12 cellular contexts compared by ENCODE assay signal in the genomic region with DNA sequence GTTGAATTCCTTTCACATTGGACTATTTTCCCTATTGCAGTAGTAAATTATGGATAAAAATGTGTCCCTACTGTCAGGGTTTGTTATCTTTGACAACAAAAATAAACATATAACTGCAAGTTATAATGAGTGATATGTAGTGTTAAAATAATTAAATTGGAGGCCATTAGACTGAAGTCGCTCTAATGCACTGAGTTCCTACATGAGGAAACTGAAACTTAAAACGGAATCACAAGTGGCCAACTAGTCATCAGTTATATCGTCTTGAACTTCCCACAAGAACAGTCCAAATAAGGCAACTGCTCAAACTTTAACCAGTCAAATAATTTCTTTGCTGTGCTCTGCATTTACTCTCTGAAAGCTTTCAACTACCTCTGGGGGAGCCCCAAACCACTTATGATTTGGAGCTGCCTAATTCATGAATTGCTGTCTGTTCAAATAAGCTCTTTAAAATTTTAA. TPM values are rescaled to one million over a fixed set of nuclear protein-coding genes. Genes with fewer than 3 reads are reported as not detected.
DNase-seq lines count a peak whose midpoint lies in the region; ATAC-seq and TF ChIP-seq lines count a peak whose summit lies in the region.
"Had no signal": no experiment of that assay in that cellular context is flagged by ENCODE, and none has a peak within 500 bp of the region (broad histone marks: within the 10 kb centered on the region; RNA-seq: fewer than 3 reads in every experiment).

No MANE protein-coding gene starts in this region.

- TF ChIP-seq CTCF in GM12865 (IDR thresholded peaks at IDR 0.05; ENCODE audit: insufficient read depth, low read depth, low read length, missing control alignments) (no peak), nephron progenitor cell (IDR thresholded peaks at IDR 0.05) (no peak), psoas muscle (IDR thresholded peaks at IDR 0.05) (no peak)

- WGBS in psoas muscle, 3 donors = 79 to 84% (median 80%) methylated on average over 3 of the region's 3 CpGs

- H3K27ac Mint-ChIP-seq in activated T-helper 1 cell treated with anti-CD3 and anti-CD28 coated beads, Interleukin-12 subunit alpha, Interleukin-12 subunit beta, Interleukin-2, Interleukin-4 antibody, amounts not matched to agents 30 ng/mL and 10 ng/mL and 1 ng/mL, durations not matched to agents 14 hours and 24 hours and 36 hours = peak overlapping the region; percentile 74
- H3K27ac Mint-ChIP-seq in nephron progenitor cell = peak overlapping the region; percentile 57

- H3K4me3 Mint-ChIP-seq in activated T-helper 1 cell treated with anti-CD3 and anti-CD28 coated beads, Interleukin-12 subunit alpha, Interleukin-12 subunit beta, Interleukin-2, Interleukin-4 antibody, amounts not matched to agents 30 ng/mL and 10 ng/mL and 1 ng/mL, durations not matched to agents 14 hours and 24 hours and 36 hours = peak overlapping the region; percentile 56
- H3K4me3 Mint-ChIP-seq in nephron progenitor cell = peak overlapping the region; percentile 50

- ATAC-seq in HG03469 (IDR thresholded peaks at IDR 0.05; ENCODE audit: unreplicated experiment) = peak; percentile 47
- no peak for ATAC-seq in psoas muscle
- ATAC-seq in GM21528 (IDR thresholded peaks at IDR 0.05; ENCODE audit: low FRiP score, unreplicated experiment) = no peak
- ATAC-seq: HCT116, left lobe of liver, Panc1 had no signal

- no peaks in the 10 kb centered on the region for H3K27me3 ChIP-seq in psoas muscle (ENCODE audit: insufficient read depth in 3 of 3, low read length in 2 of 3)

- H3K4me1 Mint-ChIP-seq in activated T-helper 1 cell treated with anti-CD3 and anti-CD28 coated beads, Interleukin-12 subunit alpha, Interleukin-12 subunit beta, Interleukin-2, Interleukin-4 antibody, amounts not matched to agents 30 ng/mL and 10 ng/mL and 1 ng/mL, durations not matched to agents 14 hours and 24 hours and 36 hours (ENCODE audit: low read depth) = peaks cover 45% of the 10 kb centered on the region
- peaks cover 34% of the 10 kb centered on the region for H3K4me1 Mint-ChIP-seq in nephron progenitor cell

- H3K27me3 Mint-ChIP-seq in activated T-helper 1 cell treated with anti-CD3 and anti-CD28 coated beads, Interleukin-12 subunit alpha, Interleukin-12 subunit beta, Interleukin-2, Interleukin-4 antibody, amounts not matched to agents 30 ng/mL and 10 ng/mL and 1 ng/mL, durations not matched to agents 14 hours and 24 hours and 36 hours (ENCODE audit: insufficient read depth) = no peaks in the 10 kb centered on the region
- peaks cover 9% of the 10 kb centered on the region for H3K27me3 Mint-ChIP-seq in nephron progenitor cell (ENCODE audit: low read depth, poor library complexity)

- peaks cover 9% of the 10 kb centered on the region for H3K4me1 ChIP-seq in psoas muscle

- H3K9me3 ChIP-seq in psoas muscle = no peaks in the 10 kb centered on the region

- no peaks in the 10 kb centered on the region for H3K9me3 Mint-ChIP-seq in activated T-helper 1 cell treated with anti-CD3 and anti-CD28 coated beads, Interleukin-12 subunit alpha, Interleukin-12 subunit beta, Interleukin-2, Interleukin-4 antibody, amounts not matched to agents 30 ng/mL and 10 ng/mL and 1 ng/mL, durations not matched to agents 14 hours and 24 hours and 36 hours
- H3K9me3 Mint-ChIP-seq in nephron progenitor cell = no peaks in the 10 kb centered on the region

- intact Hi-C loops in activated T-helper 1 cell treated with anti-CD3 and anti-CD28 coated beads, Interleukin-12 subunit alpha, Interleukin-12 subunit beta, Interleukin-2, Interleukin-4 antibody, amounts not matched to agents 30 ng/mL and 10 ng/mL and 1 ng/mL, durations not matched to agents 14 hours and 24 hours and 36 hours (cut with micrococcal nuclease) = no loop called here
- intact Hi-C loops in psoas muscle (cut with DNase I) = no loop called here

- H3K4me3 ChIP-seq in GM12865 (ENCODE audit: low read depth, low read length) (no peak overlapping the region), psoas muscle (no peak overlapping the region)

- DNase-seq in GM12865 (ENCODE audit: low read depth) = peak; percentile 23
- DNase-seq in activated T-helper 1 cell treated with anti-CD3 and anti-CD28 coated beads, Interleukin-12 subunit alpha, Interleukin-12 subunit beta, Interleukin-2, Interleukin-4 antibody, amounts not matched to agents 30 ng/mL and 10 ng/mL and 1 ng/mL, durations not matched to agents 14 hours and 24 hours and 36 hours (ENCODE audit: low spot score) = no peak
- no peak for DNase-seq in nephron progenitor cell
- no peak for DNase-seq in NCI-H1105 treated with DMSO at 0.1 percent for 48 hours (lab: John Stamatoyannopoulos, UW)
- no peak for DNase-seq in psoas muscle
- DNase-seq in mesenteric fat pad (ENCODE audit: low spot score) = no peak

- no peaks in the 10 kb centered on the region for H3K36me3 Mint-ChIP-seq in activated T-helper 1 cell treated with anti-CD3 and anti-CD28 coated beads, Interleukin-12 subunit alpha, Interleukin-12 subunit beta, Interleukin-2, Interleukin-4 antibody, amounts not matched to agents 30 ng/mL and 10 ng/mL and 1 ng/mL, durations not matched to agents 14 hours and 24 hours and 36 hours (ENCODE audit: low read depth)
- H3K36me3 Mint-ChIP-seq in nephron progenitor cell (ENCODE audit: low read depth) = peaks cover 13% of the 10 kb centered on the region

- H3K36me3 ChIP-seq in psoas muscle (ENCODE audit: insufficient read depth in 1 of 2, low read depth in 1 of 2) = no peaks in the 10 kb centered on the region

- H3K27ac ChIP-seq in psoas muscle = no peak overlapping the region

RNA-seq across cellular contexts. Expression of a gene that starts 2.1 kb away (rescaled TPM):
- total RNA-seq in activated T-helper 1 cell treated with anti-CD3 and anti-CD28 coated beads, Interleukin-12 subunit alpha, Interleukin-12 subunit beta, Interleukin-2, Interleukin-4 antibody, amounts not matched to agents 30 ng/mL and 10 ng/mL and 1 ng/mL, durations not matched to agents 14 hours and 24 hours and 36 hours = 7.9 and 9.5 TPM in 2 replicates
- 10 to 100 TPM in 1 of 4 donors, 1 to 10 TPM in 3; 7.7 to 11.5 (median 8.1) TPM for total RNA-seq in psoas muscle
- polyA plus RNA-seq in psoas muscle = 10 to 100 TPM in 1 of 3 donors, 1 to 10 TPM in 2; 3.1 to 14.2 (median 6.6) TPM
- 8.5 TPM for total RNA-seq in mesenteric fat pad

RNA-seq across cellular contexts. Expression of a gene that starts 7.0 kb away (rescaled TPM):
- 46.9 and 48.6 TPM in 2 replicates for total RNA-seq in activated T-helper 1 cell treated with anti-CD3 and anti-CD28 coated beads, Interleukin-12 subunit alpha, Interleukin-12 subunit beta, Interleukin-2, Interleukin-4 antibody, amounts not matched to agents 30 ng/mL and 10 ng/mL and 1 ng/mL, durations not matched to agents 14 hours and 24 hours and 36 hours
- total RNA-seq in psoas muscle = 10 to 100 TPM; 42.8 to 91.7 (median 66.0) TPM
- 10 to 100 TPM; 42.3 to 63.7 (median 49.7) TPM for polyA plus RNA-seq in psoas muscle
- total RNA-seq in mesenteric fat pad = 23.3 TPM

RNA-seq across cellular contexts. Expression of a gene that starts 51.4 kb away (rescaled TPM):
- not detected in 2 replicates for total RNA-seq in activated T-helper 1 cell treated with anti-CD3 and anti-CD28 coated beads, Interleukin-12 subunit alpha, Interleukin-12 subunit beta, Interleukin-2, Interleukin-4 antibody, amounts not matched to agents 30 ng/mL and 10 ng/mL and 1 ng/mL, durations not matched to agents 14 hours and 24 hours and 36 hours
- total RNA-seq in psoas muscle = not detected
- under 1 TPM in 1 of 3 donors, not detected in 2; 0.01 TPM for polyA plus RNA-seq in psoas muscle
- total RNA-seq in mesenteric fat pad = not detected
- total RNA-seq: ureter had no signal
